In the genomic region with DNA sequence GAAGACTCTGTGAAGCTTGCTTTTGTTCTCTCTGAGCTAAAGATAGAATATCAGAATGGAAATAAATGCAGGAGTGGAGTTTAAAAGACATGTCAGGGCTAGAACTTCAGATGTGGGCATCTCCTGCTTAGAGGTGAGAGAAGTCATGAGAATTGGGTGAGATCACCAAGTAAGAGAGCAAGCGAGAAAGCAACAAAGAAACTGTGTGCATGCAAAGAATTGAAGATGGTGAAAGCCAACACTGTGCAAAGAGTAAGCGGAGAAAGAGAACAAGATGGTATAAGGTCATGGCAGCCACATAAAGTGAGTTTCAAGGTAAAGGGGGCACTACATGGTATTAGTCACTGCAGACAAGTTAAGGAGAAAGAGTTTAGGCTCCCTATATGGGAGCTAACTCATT, we compare ENCODE assay signal across 31 cellular contexts. TPM values are rescaled to one million over a fixed set of nuclear protein-coding genes. Genes with fewer than 3 reads are reported as not detected.
"Had no signal": no experiment of that assay in that cellular context is flagged by ENCODE, and none has a peak within 500 bp of the region (broad histone marks: within the 10 kb centered on the region; RNA-seq: fewer than 3 reads in every experiment).

No MANE protein-coding gene starts in this region.

- DNase-seq: activated CD4-positive, alpha-beta memory T cell treated with anti-CD3 and anti-CD28 coated beads for 36 hours; activated CD4-positive, alpha-beta T cell treated with anti-CD3 and anti-CD28 coated beads for 48 hours; activated CD4-positive, CD25-positive, alpha-beta regulatory T cell; activated naive CD4-positive, alpha-beta T cell; activated T-cell treated with anti-CD3 and anti-CD28 coated beads, Interleukin-2, amount 50 U/mL, for 72 hours; adrenal gland; aorta; body of pancreas; endodermal cell; heart left ventricle; hypothalamus; immature natural killer cell; kidney; left colon; natural killer cell; occipital lobe; psoas muscle; sigmoid colon; small intestine; stimulated activated CD4-positive, alpha-beta T cell treated with anti-CD3 and anti-CD28 coated beads, Interleukin-1b, Interleukin-23, amount 100 ng/mL, for 48 hours; stimulated activated naive B cell treated with anti-CD40 and anti-IgM and Interleukin-4, amounts not matched to agents 10 μg/mL and 1 μg/mL and 100 μg/mL, for 72 hours; stomach; T-cell; upper lobe of right lung had no signal

- H3K4me3 Mint-ChIP-seq: activated CD4-positive, alpha-beta memory T cell treated with anti-CD3 and anti-CD28 coated beads for 36 hours; activated T-cell treated with anti-CD3 and anti-CD28 coated beads, Interleukin-2, amount 50 U/mL, for 72 hours; endodermal cell; immature natural killer cell; memory B cell; natural killer cell; neural progenitor cell; stimulated activated naive B cell treated with anti-CD40 and anti-IgM and Interleukin-4, amounts not matched to agents 10 μg/mL and 1 μg/mL and 100 μg/mL, for 72 hours; T-cell; T-helper 2 cell treated with Interferon-gamma antibody and Interleukin-4, amounts not matched to agents 5 μg/mL and 100 μg/mL, for 36 hours had no signal

- H3K9me3 ChIP-seq: adrenal gland, body of pancreas, esophagus muscularis mucosa, heart left ventricle, psoas muscle, sigmoid colon, stomach, thyroid gland, upper lobe of right lung had no signal

- H3K4me1 ChIP-seq: adrenal gland, body of pancreas, parathyroid adenoma, psoas muscle, sigmoid colon, stomach, upper lobe of right lung had no signal

- H3K27ac Mint-ChIP-seq: activated CD4-positive, alpha-beta memory T cell treated with anti-CD3 and anti-CD28 coated beads for 36 hours; activated T-cell treated with anti-CD3 and anti-CD28 coated beads, Interleukin-2, amount 50 U/mL, for 72 hours; endodermal cell; memory B cell; natural killer cell; neural progenitor cell; stimulated activated naive B cell treated with anti-CD40 and anti-IgM and Interleukin-4, amounts not matched to agents 10 μg/mL and 1 μg/mL and 100 μg/mL, for 72 hours; T-helper 2 cell treated with Interferon-gamma antibody and Interleukin-4, amounts not matched to agents 5 μg/mL and 100 μg/mL, for 36 hours had no signal

- H3K9me3 Mint-ChIP-seq: activated CD4-positive, alpha-beta memory T cell treated with anti-CD3 and anti-CD28 coated beads for 36 hours; activated T-cell treated with anti-CD3 and anti-CD28 coated beads, Interleukin-2, amount 50 U/mL, for 72 hours; endodermal cell; immature natural killer cell; memory B cell; natural killer cell; neural progenitor cell; stimulated activated naive B cell treated with anti-CD40 and anti-IgM and Interleukin-4, amounts not matched to agents 10 μg/mL and 1 μg/mL and 100 μg/mL, for 72 hours; T-cell; T-helper 2 cell treated with Interferon-gamma antibody and Interleukin-4, amounts not matched to agents 5 μg/mL and 100 μg/mL, for 36 hours had no signal

- H3K4me1 Mint-ChIP-seq: immature natural killer cell; memory B cell; natural killer cell; neural progenitor cell; stimulated activated naive B cell treated with anti-CD40 and anti-IgM and Interleukin-4, amounts not matched to agents 10 μg/mL and 1 μg/mL and 100 μg/mL, for 72 hours had no signal

- H3K4me3 ChIP-seq: adrenal gland, body of pancreas, esophagus muscularis mucosa, heart left ventricle, neural progenitor cell, psoas muscle, sigmoid colon, stomach, thyroid gland, upper lobe of right lung had no signal

- H3K27ac ChIP-seq: adrenal gland, body of pancreas, esophagus muscularis mucosa, foreskin keratinocyte, heart left ventricle, parathyroid adenoma, psoas muscle, sigmoid colon, stomach, upper lobe of right lung had no signal

- H3K27me3 ChIP-seq: adrenal gland, body of pancreas, esophagus muscularis mucosa, foreskin keratinocyte, heart left ventricle, neural progenitor cell, sigmoid colon, stomach, thyroid gland, upper lobe of right lung had no signal

- H3K27me3 Mint-ChIP-seq: activated CD4-positive, alpha-beta memory T cell treated with anti-CD3 and anti-CD28 coated beads for 36 hours; memory B cell; stimulated activated naive B cell treated with anti-CD40 and anti-IgM and Interleukin-4, amounts not matched to agents 10 μg/mL and 1 μg/mL and 100 μg/mL, for 72 hours; T-cell had no signal

- ATAC-seq: activated T-cell treated with anti-CD3 and anti-CD28 coated beads, Interleukin-2, amount 50 U/mL, for 72 hours; body of pancreas; foreskin keratinocyte; heart left ventricle; left colon; natural killer cell; psoas muscle; stimulated activated naive B cell treated with anti-CD40 and anti-IgM and Interleukin-4, amounts not matched to agents 10 μg/mL and 1 μg/mL and 100 μg/mL, for 72 hours; T-cell; upper lobe of right lung had no signal

- H3K36me3 Mint-ChIP-seq: natural killer cell had no signal

RNA-seq across cellular contexts. Expression of a gene that starts 57.3 kb away (rescaled TPM):
- total RNA-seq: activated CD4-positive, alpha-beta memory T cell treated with anti-CD3 and anti-CD28 coated beads for 36 hours; natural killer cell had no signal
